Comparison of ENCODE assay signal across 26 cellular contexts in genomic region chrX:9482837-9483236, GRCh38.
"Had no signal": no experiment of that assay in that cellular context is flagged by ENCODE, and none has a peak within 500 bp of the region (broad histone marks: within the 10 kb centered on the region; RNA-seq: fewer than 3 reads in every experiment).

No MANE protein-coding gene starts in this region.

- H3K4me3 ChIP-seq: breast epithelium, lower lobe of right lung, spleen, thyroid gland, upper lobe of right lung had no signal

- H3K4me3 Mint-ChIP-seq: activated CD4-positive, alpha-beta T cell treated with anti-CD3 and anti-CD28 coated beads, Interleukin-2, amount 10 ng/mL, durations not matched to agents 7 days and 5 days; activated CD8-positive, alpha-beta memory T cell treated with anti-CD3 and anti-CD28 coated beads, Interleukin-2, amount 10 ng/mL, durations not matched to agents 7 days and 5 days; activated CD8-positive, alpha-beta T cell treated with anti-CD3 and anti-CD28 coated beads for 36 hours; activated naive CD8-positive, alpha-beta T cell treated with anti-CD3 and anti-CD28 coated beads, Interleukin-2, amount 10 ng/mL, durations not matched to agents 7 days and 5 days; activated T-helper 1 cell treated with anti-CD3 and anti-CD28 coated beads, Interleukin-12 subunit alpha, Interleukin-12 subunit beta, Interleukin-2, Interleukin-4 antibody, amounts not matched to agents 30 ng/mL and 10 ng/mL and 1 ng/mL, durations not matched to agents 14 hours and 24 hours and 36 hours; central memory CD8-positive, alpha-beta T cell; neural crest cell; stimulated activated naive CD8-positive, alpha-beta T cell treated with anti-CD3 and anti-CD28 coated beads, Interleukin-15, Interleukin-2, amounts not matched to agents 100 ng/mL and 50 ng/mL, for 24 hours had no signal

- DNase-seq: activated CD4-positive, alpha-beta T cell treated with anti-CD3 and anti-CD28 coated beads, Interleukin-2, amount 10 ng/mL, durations not matched to agents 7 days and 5 days; activated CD4-positive, CD25-positive, alpha-beta regulatory T cell treated with anti-CD3 and anti-CD28 coated beads, Interleukin-2, amount 50 U/mL, for 72 hours; activated CD8-positive, alpha-beta memory T cell treated with anti-CD3 and anti-CD28 coated beads, Interleukin-2, amount 10 ng/mL, durations not matched to agents 7 days and 5 days; activated CD8-positive, alpha-beta T cell treated with anti-CD3 and anti-CD28 coated beads for 36 hours; activated naive CD4-positive, alpha-beta T cell; activated naive CD8-positive, alpha-beta T cell treated with anti-CD3 and anti-CD28 coated beads, Interleukin-2, amount 10 ng/mL, durations not matched to agents 7 days and 5 days; activated T-cell treated with anti-CD3 and anti-CD28 coated beads for 4 hours; amniotic stem cell; effector memory CD4-positive, alpha-beta T cell; lower lobe of right lung; naive B cell; occipital lobe; spleen; stimulated activated CD4-positive, alpha-beta T cell treated with anti-CD3 and anti-CD28 coated beads, Interleukin-4, amount 100 ng/mL, for 1 hour; substantia nigra; thyroid gland; upper lobe of right lung had no signal

- H3K27ac ChIP-seq: breast epithelium, foreskin keratinocyte, lower lobe of right lung, spleen, thyroid gland, upper lobe of right lung, VCaP had no signal

- ATAC-seq: activated CD8-positive, alpha-beta memory T cell treated with anti-CD3 and anti-CD28 coated beads, Interleukin-2, amount 10 ng/mL, durations not matched to agents 7 days and 5 days; activated CD8-positive, alpha-beta T cell treated with anti-CD3 and anti-CD28 coated beads for 36 hours; left lobe of liver; lower lobe of right lung; upper lobe of right lung had no signal

- H3K4me1 Mint-ChIP-seq: activated CD8-positive, alpha-beta memory T cell treated with anti-CD3 and anti-CD28 coated beads, Interleukin-2, amount 10 ng/mL, durations not matched to agents 7 days and 5 days had no signal

- H3K36me3 ChIP-seq: breast epithelium, lower lobe of right lung, spleen, thyroid gland, upper lobe of right lung had no signal

- H3K9me3 Mint-ChIP-seq: activated CD8-positive, alpha-beta T cell treated with anti-CD3 and anti-CD28 coated beads for 36 hours; activated naive CD8-positive, alpha-beta T cell treated with anti-CD3 and anti-CD28 coated beads, Interleukin-2, amount 10 ng/mL, durations not matched to agents 7 days and 5 days; activated T-helper 1 cell treated with anti-CD3 and anti-CD28 coated beads, Interleukin-12 subunit alpha, Interleukin-12 subunit beta, Interleukin-2, Interleukin-4 antibody, amounts not matched to agents 30 ng/mL and 10 ng/mL and 1 ng/mL, durations not matched to agents 14 hours and 24 hours and 36 hours; central memory CD8-positive, alpha-beta T cell; stimulated activated naive CD8-positive, alpha-beta T cell treated with anti-CD3 and anti-CD28 coated beads, Interleukin-15, Interleukin-2, amounts not matched to agents 100 ng/mL and 50 ng/mL, for 24 hours had no signal

- H3K27me3 ChIP-seq: foreskin keratinocyte, spleen, thyroid gland, upper lobe of right lung had no signal

- H3K27me3 Mint-ChIP-seq: activated CD4-positive, alpha-beta T cell treated with anti-CD3 and anti-CD28 coated beads, Interleukin-2, amount 10 ng/mL, durations not matched to agents 7 days and 5 days; activated CD8-positive, alpha-beta memory T cell treated with anti-CD3 and anti-CD28 coated beads, Interleukin-2, amount 10 ng/mL, durations not matched to agents 7 days and 5 days; activated CD8-positive, alpha-beta T cell treated with anti-CD3 and anti-CD28 coated beads for 36 hours; activated naive CD8-positive, alpha-beta T cell treated with anti-CD3 and anti-CD28 coated beads, Interleukin-2, amount 10 ng/mL, durations not matched to agents 7 days and 5 days; central memory CD8-positive, alpha-beta T cell; naive B cell; stimulated activated naive CD8-positive, alpha-beta T cell treated with anti-CD3 and anti-CD28 coated beads, Interleukin-15, Interleukin-2, amounts not matched to agents 100 ng/mL and 50 ng/mL, for 24 hours had no signal

- H3K27ac Mint-ChIP-seq: activated CD4-positive, alpha-beta T cell treated with anti-CD3 and anti-CD28 coated beads, Interleukin-2, amount 10 ng/mL, durations not matched to agents 7 days and 5 days; activated CD8-positive, alpha-beta memory T cell treated with anti-CD3 and anti-CD28 coated beads, Interleukin-2, amount 10 ng/mL, durations not matched to agents 7 days and 5 days; activated CD8-positive, alpha-beta T cell treated with anti-CD3 and anti-CD28 coated beads for 36 hours; activated naive CD8-positive, alpha-beta T cell treated with anti-CD3 and anti-CD28 coated beads, Interleukin-2, amount 10 ng/mL, durations not matched to agents 7 days and 5 days; activated T-helper 1 cell treated with anti-CD3 and anti-CD28 coated beads, Interleukin-12 subunit alpha, Interleukin-12 subunit beta, Interleukin-2, Interleukin-4 antibody, amounts not matched to agents 30 ng/mL and 10 ng/mL and 1 ng/mL, durations not matched to agents 14 hours and 24 hours and 36 hours; stimulated activated naive CD8-positive, alpha-beta T cell treated with anti-CD3 and anti-CD28 coated beads, Interleukin-15, Interleukin-2, amounts not matched to agents 100 ng/mL and 50 ng/mL, for 24 hours had no signal

- H3K9me3 ChIP-seq: lower lobe of right lung, thyroid gland, upper lobe of right lung had no signal

- H3K4me1 ChIP-seq: breast epithelium, foreskin keratinocyte, lower lobe of right lung, upper lobe of right lung had no signal

- FAIRE-seq: colon had no signal
